Comparison of ENCODE assay signal across 27 cellular contexts in genomic region chr6:100210138-100210872, GRCh38.
DNase-seq lines count a peak whose midpoint lies in the region; ATAC-seq, FAIRE-seq and TF ChIP-seq lines count a peak whose summit lies in the region.
"Had no signal": no experiment of that assay in that cellular context is flagged by ENCODE, and none has a peak within 500 bp of the region (broad histone marks: within the 10 kb centered on the region; RNA-seq: fewer than 3 reads in every experiment).

No MANE protein-coding gene starts in this region.

- H3K36me3 ChIP-seq in IMR-90 (ENCODE audit: control insufficient read depth, insufficient read depth, low read length) (no peaks in the 10 kb centered on the region), prostate gland (no peaks in the 10 kb centered on the region)
- H3K36me3 ChIP-seq: cardiac muscle cell, MG63, spleen, suprapubic skin had no signal

- no peaks in the 10 kb centered on the region for H4K20me1 ChIP-seq in IMR-90 (ENCODE audit: insufficient read depth, low read length)

- no peak overlapping the region for H2AK5ac ChIP-seq in IMR-90 (ENCODE audit: low read depth, low read length)

- H3K4ac ChIP-seq in IMR-90 (ENCODE audit: low read depth, low read length) = no peak overlapping the region

- peaks cover 2% of the 10 kb centered on the region; the same call in 1 of the 2 replicates for H3K4me1 ChIP-seq in IMR-90 (ENCODE audit: control insufficient read depth, insufficient read depth, low read length)
- H3K4me1 ChIP-seq in prostate gland (replicated peaks) = no peaks in the 10 kb centered on the region
- H3K4me1 ChIP-seq: spleen, suprapubic skin had no signal

- no peaks in the 10 kb centered on the region for H3K27me3 Mint-ChIP-seq in WTC11 (ENCODE audit: low read depth)
- H3K27me3 Mint-ChIP-seq: activated B cell treated with CpG ODN at 0.5 μM for 24 hours had no signal

- no peak overlapping the region for H3K27ac Mint-ChIP-seq in WTC11
- H3K27ac Mint-ChIP-seq in stimulated activated effector memory CD8-positive, alpha-beta T cell treated with anti-CD3 and anti-CD28 coated beads, Interleukin-12 subunit alpha, Interleukin-12 subunit beta, amount 100 ng/mL, for 72 hours = no peak overlapping the region
- H3K27ac Mint-ChIP-seq: activated B cell treated with CpG ODN at 0.5 μM for 24 hours; activated naive CD4-positive, alpha-beta T cell treated with anti-CD3 and anti-CD28 coated beads, Interleukin-2, amount 50 U/mL, for 24 hours; stimulated activated naive B cell treated with anti-CD40 and anti-IgM and Interleukin-4, amounts not matched to agents 10 μg/mL and 1 μg/mL and 100 μg/mL, for 72 hours had no signal

- CTCF ChIA-PET in IMR-90 (lab: Yijun Ruan, JAX) (no interaction called here), WTC11 (lab: Charles Lee) (interaction anchor here (1.1 kb wide), 1 partner anchor 251 kb away, joined by 3 read pairs; no protein-coding TSS in a partner anchor)

- no peak overlapping the region for H3K4me2 ChIP-seq in IMR-90 (ENCODE audit: low read depth, low read length)

- no peak overlapping the region for H3K4me3 ChIP-seq in IMR-90 (ENCODE audit: insufficient read depth, low read depth, low read length)
- no peak overlapping the region for H3K4me3 ChIP-seq in prostate gland
- H3K4me3 ChIP-seq: cardiac muscle cell, MG63, spleen, suprapubic skin had no signal

- H3K23ac ChIP-seq in IMR-90 (ENCODE audit: low read depth, low read length) = no peak overlapping the region

- in situ Hi-C loops in IMR-90 (cut with MboI; ENCODE audit: low sequenced_read_pairs) = no loop called here

- intact Hi-C loops in IMR-90 (cut with micrococcal nuclease) (no loop called here), prostate gland (cut with DNase I) (no loop called here)

- H4K5ac ChIP-seq in IMR-90 (ENCODE audit: low read depth, low read length) = peak overlapping the region; percentile 71; the same call in 1 of the 2 replicates

- H3K9ac ChIP-seq in IMR-90 (ENCODE audit: low read depth, low read length) = no peak overlapping the region

- H3K36me3 Mint-ChIP-seq in WTC11 = no peaks in the 10 kb centered on the region
- H3K36me3 Mint-ChIP-seq in stimulated activated effector memory CD8-positive, alpha-beta T cell treated with anti-CD3 and anti-CD28 coated beads, Interleukin-12 subunit alpha, Interleukin-12 subunit beta, amount 100 ng/mL, for 72 hours = no peaks in the 10 kb centered on the region
- H3K36me3 Mint-ChIP-seq: activated naive CD4-positive, alpha-beta T cell treated with anti-CD3 and anti-CD28 coated beads, Interleukin-2, amount 50 U/mL, for 24 hours; naive B cell; stimulated activated naive B cell treated with anti-CD40 and anti-IgM and Interleukin-4, amounts not matched to agents 10 μg/mL and 1 μg/mL and 100 μg/mL, for 72 hours had no signal

- no peaks in the 10 kb centered on the region for H3K9me3 ChIP-seq in IMR-90 (ENCODE audit: control insufficient read depth, insufficient read depth, low read length)
- no peaks in the 10 kb centered on the region for H3K9me3 ChIP-seq in prostate gland
- H3K9me3 ChIP-seq: MG63, spleen, suprapubic skin had no signal

- POLR2A ChIA-PET in IMR-90 (lab: Charles Lee; ENCODE audit: unreplicated experiment) = no interaction called here
- POLR2A ChIA-PET in WTC11 (lab: Charles Lee) = no interaction called here

- peak overlapping the region; percentile 31; the same call in 1 of the 2 replicates for H2BK20ac ChIP-seq in IMR-90 (ENCODE audit: low read depth, low read length)

- ATAC-seq in IMR-90 (ENCODE audit: low read depth) (no peak), WTC11 (0 out of 2 replicates have a peak, but pooled peaks have one; percentile 43)
- ATAC-seq in stimulated activated effector memory CD8-positive, alpha-beta T cell treated with anti-CD3 and anti-CD28 coated beads, Interleukin-12 subunit alpha, Interleukin-12 subunit beta, amount 100 ng/mL, for 72 hours = no peak
- ATAC-seq: HCT116; stimulated activated naive B cell treated with anti-CD40 and anti-IgM and Interleukin-4, amounts not matched to agents 10 μg/mL and 1 μg/mL and 100 μg/mL, for 72 hours had no signal

- dilution Hi-C loops in IMR-90 (cut with HindIII; ENCODE audit: low sequenced_read_pairs, unreplicated experiment) = no loop called here

- no peak overlapping the region for H2BK120ac ChIP-seq in IMR-90 (ENCODE audit: low read depth, low read length)

- H4K91ac ChIP-seq in IMR-90 (ENCODE audit: insufficient read depth, low read depth, low read length) = peak overlapping the region; percentile 50

- H2BK5ac ChIP-seq in IMR-90 (ENCODE audit: low read depth, low read length, poor library complexity, severe bottlenecking) = no peak overlapping the region

- TF ChIP-seq RAD21 in IMR-90 (IDR thresholded peaks at IDR 0.05; ENCODE audit: low read length) = no peak

- WGBS in IMR-90 (ENCODE audit: extremely low coverage in 2 of 2, insufficient read length in 1 of 2), 2 experiments = no CpG with 5 or more reads among the region's 7 CpGs
- 59% methylated on average over 7 of the region's 7 CpGs for WGBS in prostate gland

- 0 out of 2 replicates have a peak overlapping the region, but pooled peaks have one; percentile 48 for H3K14ac ChIP-seq in IMR-90 (replicated peaks; ENCODE audit: low read depth, low read length)

- no peaks in the 10 kb centered on the region for H3K79me1 ChIP-seq in IMR-90 (ENCODE audit: low read depth in 1 of 2, low read length in 2 of 2)

- no peak for TF ChIP-seq POLR2A in IMR-90 (IDR thresholded peaks at IDR 0.05; ENCODE audit: low read depth, low read length)
- no peak for TF ChIP-seq POLR2A in prostate gland (IDR thresholded peaks at IDR 0.05)

- no peak overlapping the region for H2AFZ ChIP-seq in IMR-90 (replicated peaks; ENCODE audit: low read length, poor library complexity)

- no peak overlapping the region for H3K4me3 Mint-ChIP-seq in WTC11
- no peak overlapping the region for H3K4me3 Mint-ChIP-seq in stimulated activated effector memory CD8-positive, alpha-beta T cell treated with anti-CD3 and anti-CD28 coated beads, Interleukin-12 subunit alpha, Interleukin-12 subunit beta, amount 100 ng/mL, for 72 hours
- H3K4me3 Mint-ChIP-seq: activated B cell treated with CpG ODN at 0.5 μM for 24 hours; activated naive CD4-positive, alpha-beta T cell treated with anti-CD3 and anti-CD28 coated beads, Interleukin-2, amount 50 U/mL, for 24 hours; naive B cell; stimulated activated naive B cell treated with anti-CD40 and anti-IgM and Interleukin-4, amounts not matched to agents 10 μg/mL and 1 μg/mL and 100 μg/mL, for 72 hours had no signal

- H4K8ac ChIP-seq in IMR-90 (ENCODE audit: low read depth in 2 of 2, low read length in 2 of 2) = no peak overlapping the region

- H3K18ac ChIP-seq in IMR-90 (ENCODE audit: low read depth, low read length) = peak overlapping the region; percentile 70; the same call in 1 of the 2 replicates

- peaks cover 9% of the 10 kb centered on the region for H3K4me1 Mint-ChIP-seq in WTC11
- no peaks in the 10 kb centered on the region for H3K4me1 Mint-ChIP-seq in stimulated activated effector memory CD8-positive, alpha-beta T cell treated with anti-CD3 and anti-CD28 coated beads, Interleukin-12 subunit alpha, Interleukin-12 subunit beta, amount 100 ng/mL, for 72 hours
- H3K4me1 Mint-ChIP-seq: activated B cell treated with CpG ODN at 0.5 μM for 24 hours; activated naive CD4-positive, alpha-beta T cell treated with anti-CD3 and anti-CD28 coated beads, Interleukin-2, amount 50 U/mL, for 24 hours; naive B cell; stimulated activated naive B cell treated with anti-CD40 and anti-IgM and Interleukin-4, amounts not matched to agents 10 μg/mL and 1 μg/mL and 100 μg/mL, for 72 hours had no signal

- H3K9me3 Mint-ChIP-seq in WTC11 = no peaks in the 10 kb centered on the region
- no peaks in the 10 kb centered on the region for H3K9me3 Mint-ChIP-seq in stimulated activated effector memory CD8-positive, alpha-beta T cell treated with anti-CD3 and anti-CD28 coated beads, Interleukin-12 subunit alpha, Interleukin-12 subunit beta, amount 100 ng/mL, for 72 hours
- H3K9me3 Mint-ChIP-seq: activated B cell treated with CpG ODN at 0.5 μM for 24 hours; stimulated activated naive B cell treated with anti-CD40 and anti-IgM and Interleukin-4, amounts not matched to agents 10 μg/mL and 1 μg/mL and 100 μg/mL, for 72 hours had no signal

- no peaks in the 10 kb centered on the region for H3K9me1 ChIP-seq in IMR-90 (ENCODE audit: insufficient read depth, low read length)

- H2AK9ac ChIP-seq in IMR-90 (replicated peaks; ENCODE audit: low read depth, low read length, poor library complexity) = no peak overlapping the region

- TF ChIP-seq CTCF in IMR-90 (conservative IDR thresholded peaks at IDR 0.05; ENCODE audit: low read depth, low read length) = no peak
- TF ChIP-seq CTCF in WTC11 (IDR thresholded peaks at IDR 0.05) = no peak
- no peak for TF ChIP-seq CTCF in prostate gland (IDR thresholded peaks at IDR 0.05)
- no peak for TF ChIP-seq CTCF in D721Med (IDR thresholded peaks at IDR 0.05; ENCODE audit: insufficient read depth, missing control alignments)

- no peak for FAIRE-seq in D721Med (lab: Jason Lieb, UNC)
- FAIRE-seq: urothelium cell line had no signal

- DNase-seq in D341Med (ENCODE audit: low spot score) (peak; percentile 69), IMR-90 (no peak), WTC11 (ENCODE audit: low spot score) (no peak), lung microvascular endothelial cell (ENCODE audit: low read depth in 2 of 2) (peak; percentile 40 to 47), prostate gland (ENCODE audit: low spot score) (no peak), D721Med (ENCODE audit: insufficient read length, low spot score) (no peak)
- DNase-seq in stimulated activated effector memory CD8-positive, alpha-beta T cell treated with anti-CD3 and anti-CD28 coated beads, Interleukin-12 subunit alpha, Interleukin-12 subunit beta, amount 100 ng/mL, for 72 hours (ENCODE audit: low spot score in 2 of 2) = no peak
- DNase-seq: activated B cell treated with CpG ODN at 0.5 μM for 24 hours; anterior cingulate cortex; Calu3; cortex of kidney; mesendoderm; MG63; naive B cell; NCI-H2107; Right ventricle myocardium superior; spleen; stimulated activated CD4-positive, alpha-beta T cell treated with anti-CD3 and anti-CD28 coated beads, Interleukin-4, amount 100 ng/mL, for 1 hour; stimulated activated naive B cell treated with anti-CD40 and anti-IgM and Interleukin-4, amounts not matched to agents 10 μg/mL and 1 μg/mL and 100 μg/mL, for 72 hours; SW 1271; T1000 had no signal

- peak overlapping the region; percentile 56; the same call in 2 of the 3 replicates for H2BK15ac ChIP-seq in IMR-90 (ENCODE audit: low read depth, low read length)

- no peak overlapping the region for H3K27ac ChIP-seq in IMR-90 (ENCODE audit: insufficient read depth, low read length)
- H3K27ac ChIP-seq in prostate gland = no peak overlapping the region
- H3K27ac ChIP-seq: C4-2B, cardiac muscle cell, spleen, suprapubic skin had no signal

- H3K27me3 ChIP-seq in IMR-90 (ENCODE audit: control insufficient read depth, insufficient read depth, low read length) (no peaks in the 10 kb centered on the region), prostate gland (replicated peaks; ENCODE audit: insufficient read depth) (no peaks in the 10 kb centered on the region)
- H3K27me3 ChIP-seq: cardiac muscle cell, MG63, spleen, suprapubic skin had no signal

- no TSS peak for BruUV-seq in IMR-90 (replicated peaks; lab: Mats Ljungman, UMichigan)

- H3K56ac ChIP-seq in IMR-90 (ENCODE audit: extremely low read depth, insufficient read depth, low read length) = no peak overlapping the region

TF ChIP-seq in IMR-90, 13 proteins besides CTCF, POLR2A, EP300 and RAD21 (continues in another document):
- TF ChIP-seq SMC3 (IDR thresholded peaks at IDR 0.05; ENCODE audit: low read depth, low read length) = no peak

Comparison
In these comparisons a context has a peak if more than half of its experiments do, and no peak if none do; other contexts are left out.
1. DNase-seq: peak in D341Med (single experiment) and lung microvascular endothelial cell (2 of 2); none in IMR-90 (single experiment), WTC11 (single experiment), stimulated activated effector memory CD8-positive, alpha-beta T cell treated with anti-CD3 and anti-CD28 coated beads, Interleukin-12 subunit alpha, Interleukin-12 subunit beta, amount 100 ng/mL, for 72 hours (0 of 2), prostate gland (single experiment) and D721Med (single experiment).